In genomic region chr2:231601356-231602229, GRCh38 we compare ENCODE assay signal across 8 cellular contexts. TPM values are rescaled to one million over a fixed set of nuclear protein-coding genes. Genes with fewer than 3 reads are reported as not detected.
DNase-seq lines count a peak whose midpoint lies in the region; ATAC-seq and TF ChIP-seq lines count a peak whose summit lies in the region.

No MANE protein-coding gene starts in this region.

- no peak overlapping the region for H3K4me3 ChIP-seq in MM.1S (ENCODE audit: low read length)
- H3K4me3 ChIP-seq in upper lobe of right lung: no peak overlapping the region

- no peaks in the 10 kb centered on the region for H3K9me3 ChIP-seq in MM.1S (replicated peaks; ENCODE audit: insufficient read depth, low read length)
- H3K9me3 ChIP-seq in upper lobe of right lung: no peaks in the 10 kb centered on the region

- H3K27ac ChIP-seq in MM.1S (ENCODE audit: low read length) (no peak overlapping the region), upper lobe of right lung (no peak overlapping the region)

- H3K36me3 ChIP-seq in MM.1S (replicated peaks; ENCODE audit: insufficient read depth, low read length): no peaks in the 10 kb centered on the region
- no peaks in the 10 kb centered on the region for H3K36me3 ChIP-seq in upper lobe of right lung

- H3K4me1 ChIP-seq in MM.1S (ENCODE audit: low read length) (peaks cover 11% of the 10 kb centered on the region), upper lobe of right lung (peaks cover 15% of the 10 kb centered on the region)

- no peaks in the 10 kb centered on the region for H3K9me3 Mint-ChIP-seq in activated naive CD4-positive, alpha-beta T cell treated with anti-CD3 and anti-CD28 coated beads for 36 hours
- peaks cover 13% of the 10 kb centered on the region for H3K9me3 Mint-ChIP-seq in glutamatergic neuron (ENCODE audit: unreplicated experiment)

- no peak overlapping the region for H3K4me2 ChIP-seq in MM.1S (ENCODE audit: low read depth, low read length)

- no peaks in the 10 kb centered on the region for H3K27me3 Mint-ChIP-seq in activated naive CD4-positive, alpha-beta T cell treated with anti-CD3 and anti-CD28 coated beads for 36 hours (ENCODE audit: low read depth)
- no peaks in the 10 kb centered on the region for H3K27me3 Mint-ChIP-seq in glutamatergic neuron (ENCODE audit: unreplicated experiment)

- peaks cover 2% of the 10 kb centered on the region; the same call in 1 of the 2 replicates for H3F3A ChIP-seq in MM.1S (ENCODE audit: insufficient read depth, low read length)

- H3K9me2 ChIP-seq in MM.1S (replicated peaks; ENCODE audit: insufficient read depth, low read length): no peaks in the 10 kb centered on the region

- ATAC-seq in upper lobe of right lung: peak; percentile 55

- no peaks in the 10 kb centered on the region for H3K27me3 ChIP-seq in MM.1S (replicated peaks; ENCODE audit: insufficient read depth, low read length)
- H3K27me3 ChIP-seq in upper lobe of right lung: no peaks in the 10 kb centered on the region

- no peak overlapping the region for H3K27ac Mint-ChIP-seq in activated naive CD4-positive, alpha-beta T cell treated with anti-CD3 and anti-CD28 coated beads for 36 hours
- H3K27ac Mint-ChIP-seq in glutamatergic neuron (ENCODE audit: unreplicated experiment): peak overlapping the region; percentile 76

- H3K4me1 Mint-ChIP-seq in activated naive CD4-positive, alpha-beta T cell treated with anti-CD3 and anti-CD28 coated beads for 36 hours (ENCODE audit: low read depth): peaks cover 7% of the 10 kb centered on the region
- H3K4me1 Mint-ChIP-seq in glutamatergic neuron (ENCODE audit: low read depth, unreplicated experiment): peaks cover 30% of the 10 kb centered on the region

- no peaks in the 10 kb centered on the region for H3K79me2 ChIP-seq in MM.1S (ENCODE audit: low read length)

- H4K20me1 ChIP-seq in MM.1S (ENCODE audit: insufficient read depth, low read length): no peaks in the 10 kb centered on the region

- no peak overlapping the region for H3K9ac ChIP-seq in MM.1S (ENCODE audit: low read length)

- H2AFZ ChIP-seq in MM.1S (ENCODE audit: low read length): no peak overlapping the region

- peak; percentile 76 for TF ChIP-seq CTCF in MM.1S (IDR thresholded peaks at IDR 0.05; ENCODE audit: low read length)
- TF ChIP-seq CTCF in glutamatergic neuron (IDR thresholded peaks at IDR 0.05; ENCODE audit: partially characterized antibody, unreplicated experiment): peak; percentile 85
- peak; percentile 90 for TF ChIP-seq CTCF in upper lobe of right lung (IDR thresholded peaks at IDR 0.05)

- no peaks in the 10 kb centered on the region for H3K36me3 Mint-ChIP-seq in activated naive CD4-positive, alpha-beta T cell treated with anti-CD3 and anti-CD28 coated beads for 36 hours (ENCODE audit: low read depth)
- no peaks in the 10 kb centered on the region for H3K36me3 Mint-ChIP-seq in glutamatergic neuron (ENCODE audit: unreplicated experiment)

- DNase-seq in NCI-H187 (lab: John Stamatoyannopoulos, UW) (peak; percentile 10 to 60), NCI-H187 treated with DMSO at 0.1 percent for 48 hours (lab: John Stamatoyannopoulos, UW) (no peak), MM.1S (peak; percentile 79), SKM-1 treated with dmso at 0.1 percent for 144 hours (lab: John Stamatoyannopoulos, UW; ENCODE audit: unreplicated experiment) (peak; percentile 65), glutamatergic neuron (peak; percentile 86), posterior vena cava (ENCODE audit: low spot score) (peak; percentile 93), upper lobe of right lung (peak; percentile 93)
- peak; percentile 91 for DNase-seq in activated naive CD4-positive, alpha-beta T cell treated with anti-CD3 and anti-CD28 coated beads for 36 hours

- intact Hi-C loops in activated naive CD4-positive, alpha-beta T cell treated with anti-CD3 and anti-CD28 coated beads for 36 hours (cut with micrococcal nuclease): loop anchor here (1.0 kb wide), 4 partner anchors 38 to 119 kb away; partner anchors contain the start of gene NMUR1
- intact Hi-C loops in posterior vena cava (cut with DNase I): loop anchor here in 1 of 2 donors (5.0 kb wide), 1 partner anchor 34 kb away; no protein-coding TSS in a partner anchor
- intact Hi-C loops in upper lobe of right lung (cut with DNase I): no loop called here

- CTCF ChIA-PET in activated naive CD4-positive, alpha-beta T cell treated with anti-CD3 and anti-CD28 coated beads for 36 hours (lab: Charles Lee): interaction anchor here (0.6 to 5.1 kb wide), 27 partner anchors 9 to 200 kb away, joined by 3 to 60 read pairs (median 4); partner anchors contain the start of gene TEX44

- no peak overlapping the region for H3K4me3 Mint-ChIP-seq in activated naive CD4-positive, alpha-beta T cell treated with anti-CD3 and anti-CD28 coated beads for 36 hours
- H3K4me3 Mint-ChIP-seq in glutamatergic neuron (ENCODE audit: unreplicated experiment): no peak overlapping the region

RNA-seq across cellular contexts. Expression of gene TEX44, which starts 8.9 kb away (rescaled TPM):
- total RNA-seq in activated naive CD4-positive, alpha-beta T cell treated with anti-CD3 and anti-CD28 coated beads for 36 hours: not detected
- total RNA-seq in glutamatergic neuron (ENCODE audit: unreplicated experiment) (not detected), posterior vena cava (not detected), upper lobe of right lung (not detected)
